Comparison of ENCODE assay signal across 22 cellular contexts in the genomic region with DNA sequence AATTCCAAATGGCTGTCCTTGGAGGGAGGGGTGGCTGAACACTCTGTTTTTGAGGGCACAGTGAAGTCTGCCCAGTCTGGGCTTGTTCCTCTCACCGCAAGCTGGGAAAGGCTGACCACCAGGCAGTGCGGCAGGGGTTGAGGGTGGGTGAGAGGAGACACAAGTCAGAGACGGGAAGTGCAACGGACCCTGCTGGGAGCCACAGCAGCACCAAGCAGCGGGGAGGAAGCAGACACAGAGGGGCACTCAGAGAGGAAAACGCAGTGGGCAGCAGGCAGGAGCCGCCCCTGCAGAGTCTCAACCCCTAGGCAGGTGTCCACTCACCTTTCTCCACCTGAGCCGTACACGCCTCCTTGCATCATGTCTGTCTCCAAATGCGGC. TPM values are rescaled to one million over a fixed set of nuclear protein-coding genes. Genes with fewer than 3 reads are reported as not detected.
DNase-seq lines count a peak whose midpoint lies in the region; ATAC-seq and TF ChIP-seq lines count a peak whose summit lies in the region.
"Had no signal": no experiment of that assay in that cellular context is flagged by ENCODE, and none has a peak within 500 bp of the region (broad histone marks: within the 10 kb centered on the region; RNA-seq: fewer than 3 reads in every experiment).

No MANE protein-coding gene starts in this region.

- H2AK5ac ChIP-seq in H9 (ENCODE audit: insufficient read length, low read length) = no peak overlapping the region

- H3K4me3 ChIP-seq in testis (no peak overlapping the region), tibial nerve (no peak overlapping the region)
- H3K4me3 ChIP-seq: uterus had no signal

- H3K27me3 Mint-ChIP-seq in H9 (ENCODE audit: low read depth) (no peaks in the 10 kb centered on the region), nephron progenitor cell (ENCODE audit: low read depth, poor library complexity) (no peaks in the 10 kb centered on the region)
- no peaks in the 10 kb centered on the region for H3K27me3 Mint-ChIP-seq in activated T-cell treated with anti-CD3 and anti-CD28 coated beads, Interleukin-2, amount 50 U/mL, for 72 hours (ENCODE audit: low read depth)
- H3K27me3 Mint-ChIP-seq: CD8-positive, alpha-beta memory T cell; dendritic cell treated with granulocyte-macrophage colony-stimulating factor and Interleukin-4, amounts not matched to agents 40 ng/mL and 50 ng/mL, for 4 days; stimulated activated naive CD8-positive, alpha-beta T cell treated with anti-CD3 and anti-CD28 coated beads, Interleukin-15, amount 100 ng/mL, for 72 hours had no signal

- no peak overlapping the region for H4K8ac ChIP-seq in H9 (replicated peaks; ENCODE audit: insufficient read length, low read depth, low read length)

- no peak overlapping the region for H3K23ac ChIP-seq in H9 (ENCODE audit: insufficient read length, low read depth, low read length)

- peaks cover 38% of the 10 kb centered on the region for H3K79me2 ChIP-seq in H9 (ENCODE audit: insufficient read depth, low read length)

- H3K36me3 ChIP-seq in testis (ENCODE audit: low read depth, missing control alignments) = no peaks in the 10 kb centered on the region
- H3K36me3 ChIP-seq in tibial nerve = peaks cover 10 to 55% (median 25%) of the 10 kb centered on the region in 3 donors
- H3K36me3 ChIP-seq: uterus had no signal

- no peak overlapping the region for H2BK5ac ChIP-seq in H9 (ENCODE audit: insufficient read length, low read length)

- no peak overlapping the region for H2BK120ac ChIP-seq in H9 (ENCODE audit: low read depth, low read length, poor library complexity, severe bottlenecking)

- H3K4ac ChIP-seq in H9 (ENCODE audit: low read depth, low read length) = no peak overlapping the region

- H3K4me3 Mint-ChIP-seq in H9 (no peak overlapping the region), nephron progenitor cell (no peak overlapping the region)
- H3K4me3 Mint-ChIP-seq in activated T-cell treated with anti-CD3 and anti-CD28 coated beads, Interleukin-2, amount 50 U/mL, for 72 hours = no peak overlapping the region
- H3K4me3 Mint-ChIP-seq: CD8-positive, alpha-beta memory T cell; dendritic cell treated with granulocyte-macrophage colony-stimulating factor and Interleukin-4, amounts not matched to agents 40 ng/mL and 50 ng/mL, for 4 days; stimulated activated naive CD8-positive, alpha-beta T cell treated with anti-CD3 and anti-CD28 coated beads, Interleukin-15, amount 100 ng/mL, for 72 hours had no signal

- H3K27ac Mint-ChIP-seq in H9 (peak overlapping the region; percentile 71 to 76 (median 75); a peak in 5 of 7 replicates), nephron progenitor cell (peak overlapping the region; percentile 91)
- no peak overlapping the region for H3K27ac Mint-ChIP-seq in activated T-cell treated with anti-CD3 and anti-CD28 coated beads, Interleukin-2, amount 50 U/mL, for 72 hours
- H3K27ac Mint-ChIP-seq: dendritic cell treated with granulocyte-macrophage colony-stimulating factor and Interleukin-4, amounts not matched to agents 40 ng/mL and 50 ng/mL, for 4 days; stimulated activated naive CD8-positive, alpha-beta T cell treated with anti-CD3 and anti-CD28 coated beads, Interleukin-15, amount 100 ng/mL, for 72 hours had no signal

- no peaks in the 10 kb centered on the region for H3K27me3 ChIP-seq in H9 (ENCODE audit: insufficient read depth, low read length)
- no peaks in the 10 kb centered on the region for H3K27me3 ChIP-seq in testis
- H3K27me3 ChIP-seq in tibial nerve = no peaks in the 10 kb centered on the region
- H3K27me3 ChIP-seq: neutrophil, uterus had no signal

- H3K18ac ChIP-seq in H9 (ENCODE audit: insufficient read length, low read depth, low read length) = no peak overlapping the region

- H4K91ac ChIP-seq in H9 (ENCODE audit: insufficient read length, low read depth, low read length) = no peak overlapping the region

- no peaks in the 10 kb centered on the region for H3K4me1 ChIP-seq in H9 (ENCODE audit: insufficient read depth, low read length)
- H3K4me1 ChIP-seq in testis = peaks cover 44% of the 10 kb centered on the region
- H3K4me1 ChIP-seq in tibial nerve = peaks cover 5 to 78% (median 36%) of the 10 kb centered on the region in 4 donors

- no peak for TF ChIP-seq EP300 in tibial nerve (IDR thresholded peaks at IDR 0.05)

- no peak overlapping the region for H2BK15ac ChIP-seq in H9 (ENCODE audit: low read depth, low read length)

- WGBS in H9 (ENCODE audit: extremely low coverage, insufficient read length, low lambda C conversion rate) = no CpG with 5 or more reads among the region's 10 CpGs
- WGBS in testis, 2 donors = 94% methylated on average over 10 of the region's 10 CpGs
- WGBS in tibial nerve, 2 donors = 87 to 91% methylated on average over 10 of the region's 10 CpGs

- H3K4me1 Mint-ChIP-seq in H9 = peaks cover 0 to 3% of the 10 kb centered on the region in 2 experiments; a peak in 2 of 4 replicates
- H3K4me1 Mint-ChIP-seq in nephron progenitor cell = peaks cover 28% of the 10 kb centered on the region
- peaks cover 31% of the 10 kb centered on the region for H3K4me1 Mint-ChIP-seq in activated T-cell treated with anti-CD3 and anti-CD28 coated beads, Interleukin-2, amount 50 U/mL, for 72 hours (ENCODE audit: low read depth)

- in situ Hi-C loops in GM13976 (cut with MboI; ENCODE audit: low sequenced_read_pairs, unreplicated experiment) = no loop called here

- H3K23me2 ChIP-seq in H9 (ENCODE audit: insufficient read length, low read depth, low read length, poor library complexity, severe bottlenecking) = no peaks in the 10 kb centered on the region

- H4K20me1 ChIP-seq in H9 (ENCODE audit: control insufficient read depth, insufficient read depth, insufficient read length) = peaks cover 2% of the 10 kb centered on the region

- DNase-seq in H9 (no peak), nephron progenitor cell (no peak), testis (no peak), tibial nerve (ENCODE audit: low spot score in 2 of 2) (no peak), GM13976 (ENCODE audit: low spot score) (no peak)
- DNase-seq in activated T-cell treated with anti-CD3 and anti-CD28 coated beads, Interleukin-2, amount 50 U/mL, for 72 hours = no peak
- DNase-seq: activated CD4-positive, alpha-beta T cell treated with anti-CD3 and anti-CD28 coated beads, Interleukin-2, amount 50 U/mL, for 4 hours; activated naive CD4-positive, alpha-beta T cell; activated T-cell treated with anti-CD3 and anti-CD28 coated beads for 4 hours; amniotic stem cell; CD8-positive, alpha-beta memory T cell; DMS53; GF-D8; KG1; NCI-H524; RPMI8226; stimulated activated CD4-positive, alpha-beta T cell treated with anti-CD3 and anti-CD28 coated beads, Interleukin-4, amount 100 ng/mL, for 24 hours; stimulated activated naive CD8-positive, alpha-beta T cell treated with anti-CD3 and anti-CD28 coated beads, Interleukin-15, amount 100 ng/mL, for 72 hours; uterus had no signal

- no peak overlapping the region for H3K4me2 ChIP-seq in H9 (ENCODE audit: insufficient read depth, insufficient read length, low read length)

- H3K56ac ChIP-seq in H9 (ENCODE audit: insufficient read length, low read depth, low read length) = no peak overlapping the region

- H2AFZ ChIP-seq in H9 (ENCODE audit: low read length) = no peak overlapping the region

- intact Hi-C loops in testis (cut with DNase I; ENCODE audit: low total_unique reads) = no loop called here

- H3K9me3 Mint-ChIP-seq in H9 (no peaks in the 10 kb centered on the region; a peak in 1 of 5 replicates), nephron progenitor cell (no peaks in the 10 kb centered on the region)
- H3K9me3 Mint-ChIP-seq in activated T-cell treated with anti-CD3 and anti-CD28 coated beads, Interleukin-2, amount 50 U/mL, for 72 hours = no peaks in the 10 kb centered on the region
- H3K9me3 Mint-ChIP-seq: CD8-positive, alpha-beta memory T cell; dendritic cell treated with granulocyte-macrophage colony-stimulating factor and Interleukin-4, amounts not matched to agents 40 ng/mL and 50 ng/mL, for 4 days; stimulated activated naive CD8-positive, alpha-beta T cell treated with anti-CD3 and anti-CD28 coated beads, Interleukin-15, amount 100 ng/mL, for 72 hours had no signal

- H4K5ac ChIP-seq in H9 (ENCODE audit: insufficient read length, low read depth, low read length) = no peak overlapping the region

- no peak overlapping the region for H2BK12ac ChIP-seq in H9 (ENCODE audit: insufficient read length, low read depth, low read length)

- TF ChIP-seq POLR2A in testis (IDR thresholded peaks at IDR 0.05) (no peak), tibial nerve (IDR thresholded peaks at IDR 0.05) (no peak)

- H3K79me1 ChIP-seq in H9 (ENCODE audit: insufficient read depth, low read depth, low read length, poor library complexity, severe bottlenecking) = peaks cover 7% of the 10 kb centered on the region

- no peaks in the 10 kb centered on the region for H3K9me3 ChIP-seq in H9 (ENCODE audit: control insufficient read depth, low read depth, low read length)
- H3K9me3 ChIP-seq in testis = no peaks in the 10 kb centered on the region
- H3K9me3 ChIP-seq in tibial nerve = no peaks in the 10 kb centered on the region
- H3K9me3 ChIP-seq: neutrophil, uterus had no signal

- no peak overlapping the region for H3K9ac ChIP-seq in H9 (ENCODE audit: extremely low read depth, insufficient read length, low read length)

- peaks cover 21 to 62% (median 45%) of the 10 kb centered on the region in 3 experiments; a peak in 6 of 7 replicates for H3K36me3 Mint-ChIP-seq in H9 (ENCODE audit: insufficient read depth in 1 of 3, low read depth in 3 of 3)
- H3K36me3 Mint-ChIP-seq in nephron progenitor cell (ENCODE audit: low read depth) = peaks cover 48% of the 10 kb centered on the region
- H3K36me3 Mint-ChIP-seq in activated T-cell treated with anti-CD3 and anti-CD28 coated beads, Interleukin-2, amount 50 U/mL, for 72 hours (ENCODE audit: insufficient read depth in 2 of 2) = peaks cover 0 to 3% of the 10 kb centered on the region in 2 donors

- H3T11ph ChIP-seq in H9 (ENCODE audit: low read length) = no peak overlapping the region

- H3K27ac ChIP-seq in H9 (ENCODE audit: insufficient read length, low read depth, low read length) (no peak overlapping the region), angular gyrus (ENCODE audit: low read depth, low read length) (peak overlapping the region; percentile 32), testis (peak overlapping the region; percentile 29 to 74), tibial nerve (peak overlapping the region in 2 of 4 donors; percentile 67 to 68)
- H3K27ac ChIP-seq: neutrophil had no signal

- H2BK20ac ChIP-seq in H9 (ENCODE audit: low read depth, low read length, poor library complexity, severe bottlenecking) = no peak overlapping the region

- ATAC-seq in activated T-cell treated with anti-CD3 and anti-CD28 coated beads, Interleukin-2, amount 50 U/mL, for 72 hours (replicated peaks in 1 of 2) = no peak
- ATAC-seq: stimulated activated naive CD8-positive, alpha-beta T cell treated with anti-CD3 and anti-CD28 coated beads, Interleukin-15, amount 100 ng/mL, for 72 hours had no signal

- TF ChIP-seq CTCF in H9 (conservative IDR thresholded peaks at IDR 0.05) (no peak), nephron progenitor cell (IDR thresholded peaks at IDR 0.05) (no peak), testis (IDR thresholded peaks at IDR 0.05) (no peak), tibial nerve (IDR thresholded peaks at IDR 0.05) (no peak), GM13976 (IDR thresholded peaks at IDR 0.05; ENCODE audit: borderline replicate concordance, control extremely low read depth, extremely low read depth, insufficient read depth, missing control alignments) (no peak)

- no peak overlapping the region; the same call in 1 of the 2 replicates for H3K14ac ChIP-seq in H9 (ENCODE audit: insufficient read depth, low read length)

RNA-seq across cellular contexts. Expression of a gene that starts 15.6 kb away (rescaled TPM):
- total RNA-seq in H9 (2021) (110 and 123 TPM in 2 replicates), testis (100 to 1,000 TPM; 334 to 399 TPM), tibial nerve (100 to 1,000 TPM; 170 to 248 (median 183) TPM)
- polyA plus RNA-seq in testis (ENCODE audit: insufficient read depth, low read depth, low replicate concordance) = 131 TPM
- 100 to 1,000 TPM; 105 to 124 TPM for total RNA-seq in activated T-cell treated with anti-CD3 and anti-CD28 coated beads, Interleukin-2, amount 50 U/mL, for 72 hours

RNA-seq across cellular contexts. Expression of a gene that starts 23.6 kb away (rescaled TPM):
- total RNA-seq in H9 (2021) (59.1 and 59.5 TPM in 2 replicates), testis (10 to 100 TPM; 44.0 to 46.3 TPM), tibial nerve (10 to 100 TPM; 26.4 to 58.5 (median 55.9) TPM)
- 20.1 TPM for polyA plus RNA-seq in testis (ENCODE audit: insufficient read depth, low read depth, low replicate concordance)
- total RNA-seq in activated T-cell treated with anti-CD3 and anti-CD28 coated beads, Interleukin-2, amount 50 U/mL, for 72 hours = 10 to 100 TPM; 37.9 to 46.4 TPM

RNA-seq across cellular contexts. Expression of a gene that starts 46.6 kb away (rescaled TPM):
- total RNA-seq in H9 (2021) (33.3 and 33.6 TPM in 2 replicates), testis (100 to 1,000 TPM; 109 to 118 TPM), tibial nerve (100 to 1,000 TPM in 1 of 4 donors, 10 to 100 TPM in 3; 31.5 to 108 (median 46.3) TPM)
- 66.2 TPM for polyA plus RNA-seq in testis (ENCODE audit: insufficient read depth, low read depth, low replicate concordance)
- 10 to 100 TPM; 13.4 to 14.8 TPM for total RNA-seq in activated T-cell treated with anti-CD3 and anti-CD28 coated beads, Interleukin-2, amount 50 U/mL, for 72 hours
